Comparison of ENCODE assay signal across 32 cellular contexts in genomic region chr17:82178499-82179290, GRCh38.
"Had no signal": no experiment of that assay in that cellular context is flagged by ENCODE, and none has a peak within 500 bp of the region (broad histone marks: within the 10 kb centered on the region; RNA-seq: fewer than 3 reads in every experiment).

No MANE protein-coding gene starts in this region.

- ATAC-seq: activated naive CD8-positive, alpha-beta T cell treated with anti-CD3 and anti-CD28 coated beads, Interleukin-2, amount 50 U/mL, for 24 hours; activated T-cell treated with anti-CD3 and anti-CD28 coated beads, Interleukin-2, amount 50 U/mL, for 4 hours; esophagus mucosa; foreskin keratinocyte; heart left ventricle; left ventricle myocardium superior; pancreas; stimulated activated naive CD8-positive, alpha-beta T cell treated with anti-CD3 and anti-CD28 coated beads, Interleukin-15, Interleukin-2, amounts not matched to agents 100 U/mL and 50 U/mL, for 24 hours had no signal

- H3K4me1 ChIP-seq: foreskin keratinocyte, heart left ventricle, pancreas, psoas muscle, spleen, vagina had no signal

- H3K4me1 Mint-ChIP-seq: activated CD4-positive, alpha-beta memory T cell treated with anti-CD3 and anti-CD28 coated beads, Interleukin-2, amount 10 ng/mL, durations not matched to agents 7 days and 5 days; activated CD4-positive, alpha-beta T cell treated with anti-CD3 and anti-CD28 coated beads, Interleukin-2, amount 10 ng/mL, durations not matched to agents 24 days and 14 days; activated naive CD4-positive, alpha-beta T cell treated with anti-CD3 and anti-CD28 coated beads, Interleukin-2, amount 50 U/mL, for 24 hours; activated naive CD8-positive, alpha-beta T cell treated with anti-CD3 and anti-CD28 coated beads, Interleukin-2, amount 50 U/mL, for 24 hours had no signal

- H3K36me3 Mint-ChIP-seq: naive B cell had no signal

- H3K27ac Mint-ChIP-seq: activated CD4-positive, alpha-beta memory T cell treated with anti-CD3 and anti-CD28 coated beads, Interleukin-2, amount 10 ng/mL, durations not matched to agents 7 days and 5 days; activated CD4-positive, alpha-beta T cell treated with anti-CD3 and anti-CD28 coated beads, Interleukin-2, amount 10 ng/mL, durations not matched to agents 24 days and 14 days; activated naive CD4-positive, alpha-beta T cell treated with anti-CD3 and anti-CD28 coated beads, Interleukin-2, amount 50 U/mL, for 24 hours; activated naive CD8-positive, alpha-beta T cell treated with anti-CD3 and anti-CD28 coated beads, Interleukin-2, amount 50 U/mL, for 24 hours; activated T-helper 2 cell treated with anti-CD3 and anti-CD28 coated beads, Interferon-gamma antibody, Interleukin-2, Interleukin-4, amounts not matched to agents 10 μg/mL and 5 μg/mL and 100 μg/mL, durations not matched to agents 14 hours and 24 hours and 36 hours; dendritic cell treated with granulocyte-macrophage colony-stimulating factor and Interleukin-4, amounts not matched to agents 40 ng/mL and 50 ng/mL, for 4 days; endodermal cell; mesothelial cell of epicardium; nephron progenitor cell; T-helper 1 cell treated with Interleukin-12 subunit alpha and Interleukin-12 subunit beta and Interleukin-4 antibody, amounts not matched to agents 30 μg/mL and 1 μg/mL, for 36 hours; type B pancreatic cell had no signal

- H3K9me3 ChIP-seq: heart left ventricle, pancreas, psoas muscle, spleen, testis, vagina had no signal

- H3K27ac ChIP-seq: foreskin keratinocyte, heart left ventricle, pancreas, psoas muscle, spleen, testis, vagina, WERI-Rb-1 had no signal

- H3K27me3 Mint-ChIP-seq: activated CD4-positive, alpha-beta memory T cell treated with anti-CD3 and anti-CD28 coated beads, Interleukin-2, amount 10 ng/mL, durations not matched to agents 7 days and 5 days; activated CD4-positive, alpha-beta T cell treated with anti-CD3 and anti-CD28 coated beads, Interleukin-2, amount 10 ng/mL, durations not matched to agents 24 days and 14 days; activated naive CD4-positive, alpha-beta T cell treated with anti-CD3 and anti-CD28 coated beads, Interleukin-2, amount 50 U/mL, for 24 hours; activated naive CD8-positive, alpha-beta T cell treated with anti-CD3 and anti-CD28 coated beads, Interleukin-2, amount 50 U/mL, for 24 hours; dendritic cell treated with granulocyte-macrophage colony-stimulating factor and Interleukin-4, amounts not matched to agents 40 ng/mL and 50 ng/mL, for 4 days; naive B cell; type B pancreatic cell had no signal

- H3K4me3 ChIP-seq: heart left ventricle, pancreas, psoas muscle, spleen, testis, vagina had no signal

- H3K27me3 ChIP-seq: foreskin keratinocyte, heart left ventricle, pancreas, spleen, testis, vagina had no signal

- DNase-seq: activated CD4-positive, alpha-beta memory T cell treated with anti-CD3 and anti-CD28 coated beads, Interleukin-2, amount 10 ng/mL, durations not matched to agents 7 days and 5 days; activated CD4-positive, alpha-beta T cell treated with anti-CD3 and anti-CD28 coated beads, Interleukin-2, amount 10 ng/mL, durations not matched to agents 24 days and 14 days; activated CD4-positive, CD25-positive, alpha-beta regulatory T cell treated with anti-CD3 and anti-CD28 coated beads, Interleukin-2, amount 50 U/mL, for 72 hours; activated naive CD8-positive, alpha-beta T cell treated with anti-CD3 and anti-CD28 coated beads, Interleukin-2, amount 50 U/mL, for 24 hours; activated T-cell treated with anti-CD3 and anti-CD28 coated beads, Interleukin-2, amount 50 U/mL, for 4 hours; amygdala; caudate nucleus; endodermal cell; foreskin keratinocyte; hypothalamus; kidney glomerular epithelial cell; left ventricle myocardium superior; mammary epithelial cell; naive B cell; nephron progenitor cell; psoas muscle; spleen; stimulated activated naive CD8-positive, alpha-beta T cell treated with anti-CD3 and anti-CD28 coated beads, Interleukin-15, Interleukin-2, amounts not matched to agents 100 U/mL and 50 U/mL, for 24 hours; SW 1271; T1000; testis; WERI-Rb-1 had no signal

- H3K9me3 Mint-ChIP-seq: activated CD4-positive, alpha-beta memory T cell treated with anti-CD3 and anti-CD28 coated beads, Interleukin-2, amount 10 ng/mL, durations not matched to agents 7 days and 5 days; activated CD4-positive, alpha-beta T cell treated with anti-CD3 and anti-CD28 coated beads, Interleukin-2, amount 10 ng/mL, durations not matched to agents 24 days and 14 days; activated naive CD4-positive, alpha-beta T cell treated with anti-CD3 and anti-CD28 coated beads, Interleukin-2, amount 50 U/mL, for 24 hours; activated naive CD8-positive, alpha-beta T cell treated with anti-CD3 and anti-CD28 coated beads, Interleukin-2, amount 50 U/mL, for 24 hours; activated T-cell treated with anti-CD3 and anti-CD28 coated beads, Interleukin-2, amount 50 U/mL, for 4 hours; activated T-helper 2 cell treated with anti-CD3 and anti-CD28 coated beads, Interferon-gamma antibody, Interleukin-2, Interleukin-4, amounts not matched to agents 10 μg/mL and 5 μg/mL and 100 μg/mL, durations not matched to agents 14 hours and 24 hours and 36 hours; dendritic cell treated with granulocyte-macrophage colony-stimulating factor and Interleukin-4, amounts not matched to agents 40 ng/mL and 50 ng/mL, for 4 days; endodermal cell; mesothelial cell of epicardium; naive B cell; nephron progenitor cell; T-helper 1 cell treated with Interleukin-12 subunit alpha and Interleukin-12 subunit beta and Interleukin-4 antibody, amounts not matched to agents 30 μg/mL and 1 μg/mL, for 36 hours; type B pancreatic cell had no signal

- H3K4me3 Mint-ChIP-seq: activated CD4-positive, alpha-beta memory T cell treated with anti-CD3 and anti-CD28 coated beads, Interleukin-2, amount 10 ng/mL, durations not matched to agents 7 days and 5 days; activated CD4-positive, alpha-beta T cell treated with anti-CD3 and anti-CD28 coated beads, Interleukin-2, amount 10 ng/mL, durations not matched to agents 24 days and 14 days; activated naive CD4-positive, alpha-beta T cell treated with anti-CD3 and anti-CD28 coated beads, Interleukin-2, amount 50 U/mL, for 24 hours; activated naive CD8-positive, alpha-beta T cell treated with anti-CD3 and anti-CD28 coated beads, Interleukin-2, amount 50 U/mL, for 24 hours; activated T-cell treated with anti-CD3 and anti-CD28 coated beads, Interleukin-2, amount 50 U/mL, for 4 hours; dendritic cell treated with granulocyte-macrophage colony-stimulating factor and Interleukin-4, amounts not matched to agents 40 ng/mL and 50 ng/mL, for 4 days; endodermal cell; mesothelial cell of epicardium; naive B cell; nephron progenitor cell; T-helper 1 cell treated with Interleukin-12 subunit alpha and Interleukin-12 subunit beta and Interleukin-4 antibody, amounts not matched to agents 30 μg/mL and 1 μg/mL, for 36 hours; type B pancreatic cell had no signal
